ENCODE assay signal across 23 cellular contexts in the genomic region with DNA sequence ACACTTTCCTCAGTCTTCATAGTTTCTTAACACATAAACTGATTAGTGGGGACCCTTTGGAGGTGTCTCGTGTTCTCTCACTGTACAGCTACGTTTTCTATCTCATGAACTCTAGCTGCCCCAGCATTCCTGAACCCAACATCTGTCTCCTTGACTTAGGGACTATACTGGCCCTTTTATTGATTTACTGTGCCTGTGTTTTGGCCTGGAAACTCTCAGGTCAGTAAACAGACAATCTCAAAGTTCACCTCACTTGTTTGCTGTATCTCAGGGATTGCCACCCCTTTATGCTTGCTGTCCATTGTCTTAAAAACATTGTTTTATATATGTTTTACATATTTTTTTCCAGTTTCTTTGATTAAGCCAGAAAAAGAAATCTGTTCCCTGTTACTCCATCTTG.
A peak's percentile ranks its signal among the peaks of the same experiment; 100 is the strongest.
DNase-seq lines count a peak whose midpoint lies in the region; ATAC-seq, FAIRE-seq and TF ChIP-seq lines count a peak whose summit lies in the region.
"Had no signal": no experiment of that assay in that cellular context is flagged by ENCODE, and none has a peak within 500 bp of the region (broad histone marks: within the 10 kb centered on the region; RNA-seq: fewer than 3 reads in every experiment).

No MANE protein-coding gene starts in this region.

- no peaks in the 10 kb centered on the region for H3K27me3 ChIP-seq in hepatocyte
- no peaks in the 10 kb centered on the region for H3K27me3 ChIP-seq in HepG2 (ENCODE audit: control insufficient read depth in 1 of 2, insufficient read depth in 2 of 2, low read length in 2 of 2)
- H3K27me3 ChIP-seq: BE2C had no signal

- peak in 1 of 2 experiments; percentile 68; a peak in 2 of 4 replicates for TF ChIP-seq EP300 in HepG2 (IDR thresholded peaks at IDR 0.05; ENCODE audit: low read depth in 2 of 2, low read length in 2 of 2)
- TF ChIP-seq EP300 in HepG2 (CRISPR knock-in tag; IDR thresholded peaks at IDR 0.05; ENCODE audit: borderline replicate concordance), result no peak

- H3K4me3 ChIP-seq in hepatocyte (no peak overlapping the region), HepG2 (replicated peaks in 1 of 3; ENCODE audit: insufficient read depth in 1 of 3, low read depth in 2 of 3, low read length in 3 of 3) (no peak overlapping the region; a peak in 1 of 6 replicates), mucosa of descending colon (no peak overlapping the region)
- H3K4me3 ChIP-seq: A549 had no signal

- intact Hi-C loops in HepG2 (cut with micrococcal nuclease; ENCODE audit: unreplicated experiment), result no loop called here
- intact Hi-C loops in mucosa of descending colon (cut with DNase I, micrococcal nuclease), result no loop called here
- intact Hi-C loops in posterior vena cava (cut with DNase I), result no loop called here

- H3K27ac ChIP-seq in hepatocyte (no peak overlapping the region), HepG2 (ENCODE audit: extremely low read length, insufficient read depth, low read length) (no peak overlapping the region)
- H3K27ac ChIP-seq: A549 had no signal

- ATAC-seq in HepG2 (peak; percentile 100), mucosa of descending colon (peak; percentile 80)
- ATAC-seq: A549 had no signal

- peak overlapping the region; percentile 11 for H3K4me2 ChIP-seq in hepatocyte
- H3K4me2 ChIP-seq in HepG2 (ENCODE audit: low read depth, low read length), result peak overlapping the region; percentile 58
- H3K4me2 ChIP-seq: A549 had no signal

- H3K79me2 ChIP-seq in hepatocyte (no peaks in the 10 kb centered on the region), HepG2 (ENCODE audit: insufficient read depth, low read length) (no peaks in the 10 kb centered on the region)

- H3K36me3 ChIP-seq in hepatocyte (replicated peaks; ENCODE audit: insufficient read depth, low read depth) (no peaks in the 10 kb centered on the region), HepG2 (replicated peaks in 1 of 2; ENCODE audit: control insufficient read depth in 1 of 2, insufficient read depth in 2 of 2, low read length in 2 of 2) (no peaks in the 10 kb centered on the region), mucosa of descending colon (ENCODE audit: low read depth) (no peaks in the 10 kb centered on the region)
- H3K36me3 ChIP-seq: BE2C had no signal

- H4K20me1 ChIP-seq in hepatocyte (ENCODE audit: insufficient read depth, poor library complexity, severe bottlenecking) (no peaks in the 10 kb centered on the region), HepG2 (ENCODE audit: insufficient read depth, low read length) (no peaks in the 10 kb centered on the region)

- POLR2A ChIA-PET in HepG2 (lab: Yijun Ruan, JAX), result no interaction called here

- TF ChIP-seq POLR2A in HepG2 (IDR thresholded peaks at IDR 0.05; ENCODE audit: insufficient read depth in 1 of 2, low read depth in 2 of 2, low read length in 2 of 2), result no peak

- no peak overlapping the region for H3K9ac ChIP-seq in HepG2 (ENCODE audit: insufficient read depth, low read depth, low read length)

- H3K4me1 ChIP-seq in hepatocyte (ENCODE audit: insufficient read depth) (no peaks in the 10 kb centered on the region), HepG2 (ENCODE audit: insufficient read depth, low read length) (peaks cover 27% of the 10 kb centered on the region), mucosa of descending colon (ENCODE audit: low read depth) (peaks cover 5% of the 10 kb centered on the region)
- H3K4me1 ChIP-seq: A549, BE2C had no signal

- no TSS peak for BruUV-seq in HepG2 (replicated peaks; lab: Mats Ljungman, UMichigan)

- 52% methylated on average over 2 of the region's 2 CpGs for WGBS in hepatocyte (ENCODE audit: low lambda C conversion rate, missing lambda C conversion rate)
- 0% methylated on average over 2 of the region's 2 CpGs for WGBS in HepG2 (ENCODE audit: low lambda C conversion rate)

- TF ChIP-seq CTCF in hepatocyte (IDR thresholded peaks at IDR 0.05; ENCODE audit: poor library complexity), result no peak
- TF ChIP-seq CTCF in HepG2 (CRISPR knock-in tag; IDR thresholded peaks at IDR 0.05), result no peak
- TF ChIP-seq CTCF in mucosa of descending colon (IDR thresholded peaks at IDR 0.05), result no peak

- no peaks in the 10 kb centered on the region for H3K9me3 ChIP-seq in hepatocyte (ENCODE audit: low read depth)
- no peaks in the 10 kb centered on the region for H3K9me3 ChIP-seq in HepG2 (ENCODE audit: low read length)
- no peaks in the 10 kb centered on the region for H3K9me3 ChIP-seq in mucosa of descending colon
- H3K9me3 ChIP-seq: A549, BE2C had no signal

- H2AFZ ChIP-seq in hepatocyte (no peak overlapping the region), HepG2 (ENCODE audit: low read length) (peak overlapping the region; percentile 21)

- FAIRE-seq in HepG2 (lab: Jason Lieb, UNC), result peak; percentile 60
- FAIRE-seq: A549, GM12891, GM18507 had no signal

- in situ Hi-C loops in HepG2 (cut with HindIII; ENCODE audit: extremely low pct_ligation_motif_present, low pct_unique_long_range_greater_than_20kb), result no loop called here

- no peaks in the 10 kb centered on the region for H3K9me2 ChIP-seq in hepatocyte (replicated peaks; ENCODE audit: insufficient read depth)

- no peak for TF ChIP-seq RAD21 in HepG2 (CRISPR knock-in tag; IDR thresholded peaks at IDR 0.05)

- CTCF ChIA-PET in HepG2 (lab: Yijun Ruan, JAX; ENCODE audit: low intra/inter-chr PET ratio, low total read pairs), result no interaction called here

- DNase-seq in HuH-7 (ENCODE audit: low spot score), result peak; percentile 3
- DNase-seq in hepatocyte (ENCODE audit: low spot score), result no peak
- DNase-seq in HepG2 (ENCODE audit: low spot score), result peak; percentile 67
- peak in 1 of 3 donors; percentile 17 for DNase-seq in mucosa of descending colon
- DNase-seq in posterior vena cava (ENCODE audit: low spot score), result no peak
- DNase-seq in stimulated activated CD4-positive, alpha-beta T cell treated with anti-CD3 and anti-CD28 coated beads, Interleukin-12 subunit alpha, Interleukin-12 subunit beta, amount 100 ng/mL, for 4 hours, result no peak
- no peak for DNase-seq in midbrain (lab: John Stamatoyannopoulos, UW)
- DNase-seq: 8988T; ACHN; AML-193; BE2C; C1 segment of cervical spinal cord; Calu3; CD4-positive, alpha-beta memory T cell; COR-L47; DMS79 treated with DMSO at 0.1 percent for 48 hours; GF-D8; GOT3; H7; HCEC 1CT had no signal

TF ChIP-seq in HepG2, 621 proteins besides CTCF, POLR2A, EP300 and RAD21 (continues in another document):
- TF ChIP-seq ZMYM4 (CRISPR knock-in tag; IDR thresholded peaks at IDR 0.05) (peak; percentile 71), MAFF (IDR thresholded peaks at IDR 0.05; ENCODE audit: low read depth, low read length) (no peak), ZNF382 (CRISPR knock-in tag; IDR thresholded peaks at IDR 0.05; ENCODE audit: borderline replicate concordance) (no peak), ZNF232 (CRISPR knock-in tag; IDR thresholded peaks at IDR 0.05; ENCODE audit: borderline replicate concordance) (no peak), ZNF235 (CRISPR knock-in tag; IDR thresholded peaks at IDR 0.05; ENCODE audit: borderline replicate concordance) (no peak), ZNF207 (IDR thresholded peaks at IDR 0.05; ENCODE audit: borderline replicate concordance) (no peak), GFI1 (CRISPR knock-in tag; IDR thresholded peaks at IDR 0.05; ENCODE audit: borderline replicate concordance) (no peak)
- TF ChIP-seq, protein P1, sequence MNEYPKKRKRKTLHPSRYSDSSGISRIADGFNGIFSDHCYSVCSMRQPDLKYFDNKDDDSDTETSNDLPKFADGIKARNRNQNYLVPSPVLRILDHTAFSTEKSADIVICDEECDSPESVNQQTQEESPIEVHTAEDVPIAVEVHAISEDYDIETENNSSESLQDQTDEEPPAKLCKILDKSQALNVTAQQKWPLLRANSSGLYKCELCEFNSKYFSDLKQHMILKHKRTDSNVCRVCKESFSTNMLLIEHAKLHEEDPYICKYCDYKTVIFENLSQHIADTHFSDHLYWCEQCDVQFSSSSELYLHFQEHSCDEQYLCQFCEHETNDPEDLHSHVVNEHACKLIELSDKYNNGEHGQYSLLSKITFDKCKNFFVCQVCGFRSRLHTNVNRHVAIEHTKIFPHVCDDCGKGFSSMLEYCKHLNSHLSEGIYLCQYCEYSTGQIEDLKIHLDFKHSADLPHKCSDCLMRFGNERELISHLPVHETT (CRISPR knock-in tag; conservative IDR thresholded peaks at IDR 0.05), result no peak
- TF ChIP-seq, protein P2, sequence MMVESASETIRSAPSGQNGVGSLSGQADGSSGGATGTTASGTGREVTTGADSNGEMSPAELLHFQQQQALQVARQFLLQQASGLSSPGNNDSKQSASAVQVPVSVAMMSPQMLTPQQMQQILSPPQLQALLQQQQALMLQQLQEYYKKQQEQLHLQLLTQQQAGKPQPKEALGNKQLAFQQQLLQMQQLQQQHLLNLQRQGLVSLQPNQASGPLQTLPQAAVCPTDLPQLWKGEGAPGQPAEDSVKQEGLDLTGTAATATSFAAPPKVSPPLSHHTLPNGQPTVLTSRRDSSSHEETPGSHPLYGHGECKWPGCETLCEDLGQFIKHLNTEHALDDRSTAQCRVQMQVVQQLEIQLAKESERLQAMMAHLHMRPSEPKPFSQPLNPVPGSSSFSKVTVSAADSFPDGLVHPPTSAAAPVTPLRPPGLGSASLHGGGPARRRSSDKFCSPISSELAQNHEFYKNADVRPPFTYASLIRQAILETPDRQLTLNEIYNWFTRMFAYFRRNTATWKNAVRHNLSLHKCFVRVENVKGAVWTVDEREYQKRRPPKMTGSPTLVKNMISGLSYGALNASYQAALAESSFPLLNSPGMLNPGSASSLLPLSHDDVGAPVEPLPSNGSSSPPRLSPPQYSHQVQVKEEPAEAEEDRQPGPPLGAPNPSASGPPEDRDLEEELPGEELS (CRISPR knock-in tag; IDR thresholded peaks at IDR 0.05), result peak; percentile 86

Comparison
In these comparisons a context has a peak if more than half of its experiments do, and no peak if none do; other contexts are left out.
1. DNase-seq: peak in HuH-7 (single experiment) and HepG2 (single experiment); none in hepatocyte (single experiment), posterior vena cava (single experiment), stimulated activated CD4-positive, alpha-beta T cell treated with anti-CD3 and anti-CD28 coated beads, Interleukin-12 subunit alpha, Interleukin-12 subunit beta, amount 100 ng/mL, for 4 hours (single experiment) and midbrain (single experiment).